ENCODE assay signal across 1 cellular context in the genomic region with DNA sequence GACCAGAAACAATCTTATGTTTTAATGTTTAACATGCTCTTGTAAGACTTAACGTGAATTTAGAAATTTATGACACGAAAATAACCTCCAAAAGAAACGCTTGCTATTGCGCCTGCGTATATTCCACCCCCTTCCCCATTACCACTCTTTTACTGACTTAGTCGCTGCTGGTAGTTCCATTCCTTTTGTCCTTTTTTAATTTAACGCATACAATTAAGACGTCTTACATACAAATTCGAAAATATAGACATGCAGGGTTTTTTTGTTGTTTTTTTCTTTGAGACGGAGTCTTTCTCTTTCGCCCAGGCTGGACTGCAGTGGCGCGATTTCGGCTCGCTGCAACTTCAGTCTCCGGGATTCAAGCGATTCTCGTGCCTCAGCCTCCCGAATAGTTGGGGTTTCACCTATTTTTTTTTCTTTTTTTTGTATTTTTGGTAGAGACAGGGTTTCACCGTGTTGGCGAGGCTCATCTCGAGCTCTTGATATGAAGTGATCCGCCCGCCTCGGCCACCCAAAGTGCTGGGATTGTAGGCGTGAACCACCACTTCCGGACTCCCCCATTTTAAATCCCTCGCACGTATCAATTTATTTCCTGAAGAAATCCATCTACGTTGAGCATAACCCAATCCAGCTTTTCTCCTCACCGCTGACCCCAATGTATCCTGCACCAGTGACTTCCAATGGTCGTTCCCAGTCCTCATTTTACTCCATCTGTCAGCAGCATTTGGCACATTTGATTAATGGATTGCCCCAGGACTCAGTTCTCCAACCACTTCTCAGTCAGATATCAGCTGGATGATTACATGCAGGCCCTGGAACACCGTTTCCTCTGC.
A peak's percentile ranks its signal among the peaks of the same experiment; 100 is the strongest.
TF ChIP-seq lines count a peak whose summit lies in the region.

No MANE protein-coding gene starts in this region.

TF ChIP-seq in A549, 52 proteins besides CTCF, POLR2A, EP300 and RAD21 (continued from another document):
- TF ChIP-seq BHLHE40 (IDR thresholded peaks at IDR 0.05; ENCODE audit: low read depth, low read length) (no peak), FOXS1 (CRISPR knock-in tag; IDR thresholded peaks at IDR 0.05) (no peak), RFX5 (IDR thresholded peaks at IDR 0.05) (no peak), NR3C1 (IDR thresholded peaks at IDR 0.05) (no peak), HOXB5 (CRISPR knock-in tag; IDR thresholded peaks at IDR 0.05) (peak; percentile 94), EHF (CRISPR knock-in tag; IDR thresholded peaks at IDR 0.05) (no peak), KDM5A (IDR thresholded peaks at IDR 0.05) (no peak), JUN (IDR thresholded peaks at IDR 0.05) (peak in 1 of 2 experiments; percentile 33; a peak in 2 of 5 replicates), ESRRA (IDR thresholded peaks at IDR 0.05; ENCODE audit: borderline replicate concordance, low read length) (no peak), MAZ (IDR thresholded peaks at IDR 0.05; ENCODE audit: borderline replicate concordance, low read depth, low read length) (no peak), CHD4 (IDR thresholded peaks at IDR 0.05; ENCODE audit: borderline replicate concordance) (no peak), ZNF302 (CRISPR knock-in tag; IDR thresholded peaks at IDR 0.05) (no peak), RNF2 (IDR thresholded peaks at IDR 0.05; ENCODE audit: borderline replicate concordance, low read depth) (no peak), HDAC2 (IDR thresholded peaks at IDR 0.05) (no peak), JUNB (IDR thresholded peaks at IDR 0.05) (no peak), MAFK (IDR thresholded peaks at IDR 0.05; ENCODE audit: partially characterized antibody) (no peak), RARB (CRISPR knock-in tag; IDR thresholded peaks at IDR 0.05) (no peak), TP53 (CRISPR knock-in tag; IDR thresholded peaks at IDR 0.05) (no peak), ZFP36 (IDR thresholded peaks at IDR 0.05; ENCODE audit: borderline replicate concordance, partially characterized antibody) (no peak)
- TF ChIP-seq, protein P1, sequence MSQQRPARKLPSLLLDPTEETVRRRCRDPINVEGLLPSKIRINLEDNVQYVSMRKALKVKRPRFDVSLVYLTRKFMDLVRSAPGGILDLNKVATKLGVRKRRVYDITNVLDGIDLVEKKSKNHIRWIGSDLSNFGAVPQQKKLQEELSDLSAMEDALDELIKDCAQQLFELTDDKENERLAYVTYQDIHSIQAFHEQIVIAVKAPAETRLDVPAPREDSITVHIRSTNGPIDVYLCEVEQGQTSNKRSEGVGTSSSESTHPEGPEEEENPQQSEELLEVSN (IDR thresholded peaks at IDR 0.05; ENCODE audit: borderline replicate concordance, low read depth) = peak; percentile 74
- TF ChIP-seq, protein P2, sequence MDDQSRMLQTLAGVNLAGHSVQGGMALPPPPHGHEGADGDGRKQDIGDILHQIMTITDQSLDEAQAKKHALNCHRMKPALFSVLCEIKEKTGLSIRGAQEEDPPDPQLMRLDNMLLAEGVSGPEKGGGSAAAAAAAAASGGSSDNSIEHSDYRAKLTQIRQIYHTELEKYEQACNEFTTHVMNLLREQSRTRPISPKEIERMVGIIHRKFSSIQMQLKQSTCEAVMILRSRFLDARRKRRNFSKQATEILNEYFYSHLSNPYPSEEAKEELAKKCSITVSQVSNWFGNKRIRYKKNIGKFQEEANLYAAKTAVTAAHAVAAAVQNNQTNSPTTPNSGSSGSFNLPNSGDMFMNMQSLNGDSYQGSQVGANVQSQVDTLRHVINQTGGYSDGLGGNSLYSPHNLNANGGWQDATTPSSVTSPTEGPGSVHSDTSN (IDR thresholded peaks at IDR 0.05) = no peak
- TF ChIP-seq, protein P3, sequence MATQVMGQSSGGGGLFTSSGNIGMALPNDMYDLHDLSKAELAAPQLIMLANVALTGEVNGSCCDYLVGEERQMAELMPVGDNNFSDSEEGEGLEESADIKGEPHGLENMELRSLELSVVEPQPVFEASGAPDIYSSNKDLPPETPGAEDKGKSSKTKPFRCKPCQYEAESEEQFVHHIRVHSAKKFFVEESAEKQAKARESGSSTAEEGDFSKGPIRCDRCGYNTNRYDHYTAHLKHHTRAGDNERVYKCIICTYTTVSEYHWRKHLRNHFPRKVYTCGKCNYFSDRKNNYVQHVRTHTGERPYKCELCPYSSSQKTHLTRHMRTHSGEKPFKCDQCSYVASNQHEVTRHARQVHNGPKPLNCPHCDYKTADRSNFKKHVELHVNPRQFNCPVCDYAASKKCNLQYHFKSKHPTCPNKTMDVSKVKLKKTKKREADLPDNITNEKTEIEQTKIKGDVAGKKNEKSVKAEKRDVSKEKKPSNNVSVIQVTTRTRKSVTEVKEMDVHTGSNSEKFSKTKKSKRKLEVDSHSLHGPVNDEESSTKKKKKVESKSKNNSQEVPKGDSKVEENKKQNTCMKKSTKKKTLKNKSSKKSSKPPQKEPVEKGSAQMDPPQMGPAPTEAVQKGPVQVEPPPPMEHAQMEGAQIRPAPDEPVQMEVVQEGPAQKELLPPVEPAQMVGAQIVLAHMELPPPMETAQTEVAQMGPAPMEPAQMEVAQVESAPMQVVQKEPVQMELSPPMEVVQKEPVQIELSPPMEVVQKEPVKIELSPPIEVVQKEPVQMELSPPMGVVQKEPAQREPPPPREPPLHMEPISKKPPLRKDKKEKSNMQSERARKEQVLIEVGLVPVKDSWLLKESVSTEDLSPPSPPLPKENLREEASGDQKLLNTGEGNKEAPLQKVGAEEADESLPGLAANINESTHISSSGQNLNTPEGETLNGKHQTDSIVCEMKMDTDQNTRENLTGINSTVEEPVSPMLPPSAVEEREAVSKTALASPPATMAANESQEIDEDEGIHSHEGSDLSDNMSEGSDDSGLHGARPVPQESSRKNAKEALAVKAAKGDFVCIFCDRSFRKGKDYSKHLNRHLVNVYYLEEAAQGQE (IDR thresholded peaks at IDR 0.05) = 0 out of 2 replicates have a peak, but pooled peaks have one; percentile 18
